1 cellular context compared by ENCODE assay signal in the genomic region with DNA sequence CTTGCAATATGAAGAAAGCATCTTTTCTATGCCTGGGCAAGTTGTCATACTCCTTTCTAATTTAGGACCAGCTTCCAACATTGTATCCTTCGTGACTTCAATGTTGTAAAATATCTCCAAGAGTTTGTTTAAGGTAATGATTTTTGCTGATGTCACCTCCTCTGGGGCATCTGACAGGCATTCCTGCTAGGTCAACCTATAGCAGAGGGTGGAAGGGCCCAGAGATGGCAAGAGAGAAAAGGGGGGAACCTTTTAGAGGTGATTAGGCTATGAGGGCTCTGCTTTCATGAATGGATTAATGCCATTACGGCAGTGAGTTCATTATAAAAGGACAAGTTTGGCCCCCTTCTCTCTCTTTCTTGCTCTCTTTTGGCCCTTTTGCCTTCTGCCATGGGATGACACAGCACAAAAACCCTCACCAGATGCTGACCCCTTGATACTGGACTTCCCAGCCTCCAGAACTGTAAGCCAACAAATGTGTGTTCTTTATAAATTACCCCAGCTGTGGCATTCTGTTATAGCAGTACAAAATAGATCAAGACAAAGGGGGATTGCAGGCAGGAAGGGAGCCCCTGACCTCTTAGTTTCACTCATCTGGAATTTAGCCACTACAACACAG.
TF ChIP-seq lines count a peak whose summit lies in the region.

No MANE protein-coding gene starts in this region.

TF ChIP-seq in GM23338, 12 proteins besides CTCF, POLR2A, EP300 and RAD21 (continued from another document):
- TF ChIP-seq, protein P1, sequence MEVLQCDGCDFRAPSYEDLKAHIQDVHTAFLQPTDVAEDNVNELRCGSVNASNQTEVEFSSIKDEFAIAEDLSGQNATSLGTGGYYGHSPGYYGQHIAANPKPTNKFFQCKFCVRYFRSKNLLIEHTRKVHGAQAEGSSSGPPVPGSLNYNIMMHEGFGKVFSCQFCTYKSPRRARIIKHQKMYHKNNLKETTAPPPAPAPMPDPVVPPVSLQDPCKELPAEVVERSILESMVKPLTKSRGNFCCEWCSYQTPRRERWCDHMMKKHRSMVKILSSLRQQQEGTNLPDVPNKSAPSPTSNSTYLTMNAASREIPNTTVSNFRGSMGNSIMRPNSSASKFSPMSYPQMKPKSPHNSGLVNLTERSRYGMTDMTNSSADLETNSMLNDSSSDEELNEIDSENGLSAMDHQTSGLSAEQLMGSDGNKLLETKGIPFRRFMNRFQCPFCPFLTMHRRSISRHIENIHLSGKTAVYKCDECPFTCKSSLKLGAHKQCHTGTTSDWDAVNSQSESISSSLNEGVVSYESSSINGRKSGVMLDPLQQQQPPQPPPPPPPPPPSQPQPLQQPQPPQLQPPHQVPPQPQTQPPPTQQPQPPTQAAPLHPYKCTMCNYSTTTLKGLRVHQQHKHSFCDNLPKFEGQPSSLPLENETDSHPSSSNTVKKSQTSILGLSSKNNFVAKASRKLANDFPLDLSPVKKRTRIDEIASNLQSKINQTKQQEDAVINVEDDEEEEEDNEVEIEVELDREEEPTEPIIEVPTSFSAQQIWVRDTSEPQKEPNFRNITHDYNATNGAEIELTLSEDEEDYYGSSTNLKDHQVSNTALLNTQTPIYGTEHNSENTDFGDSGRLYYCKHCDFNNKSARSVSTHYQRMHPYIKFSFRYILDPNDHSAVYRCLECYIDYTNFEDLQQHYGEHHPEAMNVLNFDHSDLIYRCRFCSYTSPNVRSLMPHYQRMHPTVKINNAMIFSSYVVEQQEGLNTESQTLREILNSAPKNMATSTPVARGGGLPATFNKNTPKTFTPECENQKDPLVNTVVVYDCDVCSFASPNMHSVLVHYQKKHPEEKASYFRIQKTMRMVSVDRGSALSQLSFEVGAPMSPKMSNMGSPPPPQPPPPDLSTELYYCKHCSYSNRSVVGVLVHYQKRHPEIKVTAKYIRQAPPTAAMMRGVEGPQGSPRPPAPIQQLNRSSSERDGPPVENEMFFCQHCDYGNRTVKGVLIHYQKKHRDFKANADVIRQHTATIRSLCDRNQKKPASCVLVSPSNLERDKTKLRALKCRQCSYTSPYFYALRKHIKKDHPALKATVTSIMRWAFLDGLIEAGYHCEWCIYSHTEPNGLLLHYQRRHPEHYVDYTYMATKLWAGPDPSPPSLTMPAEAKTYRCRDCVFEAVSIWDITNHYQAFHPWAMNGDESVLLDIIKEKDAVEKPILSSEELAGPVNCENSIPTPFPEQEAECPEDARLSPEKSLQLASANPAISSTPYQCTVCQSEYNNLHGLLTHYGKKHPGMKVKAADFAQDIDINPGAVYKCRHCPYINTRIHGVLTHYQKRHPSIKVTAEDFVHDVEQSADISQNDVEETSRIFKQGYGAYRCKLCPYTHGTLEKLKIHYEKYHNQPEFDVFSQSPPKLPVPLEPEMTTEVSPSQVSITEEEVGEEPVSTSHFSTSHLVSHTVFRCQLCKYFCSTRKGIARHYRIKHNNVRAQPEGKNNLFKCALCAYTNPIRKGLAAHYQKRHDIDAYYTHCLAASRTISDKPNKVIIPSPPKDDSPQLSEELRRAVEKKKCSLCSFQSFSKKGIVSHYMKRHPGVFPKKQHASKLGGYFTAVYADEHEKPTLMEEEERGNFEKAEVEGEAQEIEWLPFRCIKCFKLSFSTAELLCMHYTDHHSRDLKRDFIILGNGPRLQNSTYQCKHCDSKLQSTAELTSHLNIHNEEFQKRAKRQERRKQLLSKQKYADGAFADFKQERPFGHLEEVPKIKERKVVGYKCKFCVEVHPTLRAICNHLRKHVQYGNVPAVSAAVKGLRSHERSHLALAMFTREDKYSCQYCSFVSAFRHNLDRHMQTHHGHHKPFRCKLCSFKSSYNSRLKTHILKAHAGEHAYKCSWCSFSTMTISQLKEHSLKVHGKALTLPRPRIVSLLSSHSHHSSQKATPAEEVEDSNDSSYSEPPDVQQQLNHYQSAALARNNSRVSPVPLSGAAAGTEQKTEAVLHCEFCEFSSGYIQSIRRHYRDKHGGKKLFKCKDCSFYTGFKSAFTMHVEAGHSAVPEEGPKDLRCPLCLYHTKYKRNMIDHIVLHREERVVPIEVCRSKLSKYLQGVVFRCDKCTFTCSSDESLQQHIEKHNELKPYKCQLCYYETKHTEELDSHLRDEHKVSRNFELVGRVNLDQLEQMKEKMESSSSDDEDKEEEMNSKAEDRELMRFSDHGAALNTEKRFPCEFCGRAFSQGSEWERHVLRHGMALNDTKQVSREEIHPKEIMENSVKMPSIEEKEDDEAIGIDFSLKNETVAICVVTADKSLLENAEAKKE (CRISPR knock-in tag; IDR thresholded peaks at IDR 0.05) = no peak
